12 cellular contexts compared by ENCODE assay signal in the genomic region with DNA sequence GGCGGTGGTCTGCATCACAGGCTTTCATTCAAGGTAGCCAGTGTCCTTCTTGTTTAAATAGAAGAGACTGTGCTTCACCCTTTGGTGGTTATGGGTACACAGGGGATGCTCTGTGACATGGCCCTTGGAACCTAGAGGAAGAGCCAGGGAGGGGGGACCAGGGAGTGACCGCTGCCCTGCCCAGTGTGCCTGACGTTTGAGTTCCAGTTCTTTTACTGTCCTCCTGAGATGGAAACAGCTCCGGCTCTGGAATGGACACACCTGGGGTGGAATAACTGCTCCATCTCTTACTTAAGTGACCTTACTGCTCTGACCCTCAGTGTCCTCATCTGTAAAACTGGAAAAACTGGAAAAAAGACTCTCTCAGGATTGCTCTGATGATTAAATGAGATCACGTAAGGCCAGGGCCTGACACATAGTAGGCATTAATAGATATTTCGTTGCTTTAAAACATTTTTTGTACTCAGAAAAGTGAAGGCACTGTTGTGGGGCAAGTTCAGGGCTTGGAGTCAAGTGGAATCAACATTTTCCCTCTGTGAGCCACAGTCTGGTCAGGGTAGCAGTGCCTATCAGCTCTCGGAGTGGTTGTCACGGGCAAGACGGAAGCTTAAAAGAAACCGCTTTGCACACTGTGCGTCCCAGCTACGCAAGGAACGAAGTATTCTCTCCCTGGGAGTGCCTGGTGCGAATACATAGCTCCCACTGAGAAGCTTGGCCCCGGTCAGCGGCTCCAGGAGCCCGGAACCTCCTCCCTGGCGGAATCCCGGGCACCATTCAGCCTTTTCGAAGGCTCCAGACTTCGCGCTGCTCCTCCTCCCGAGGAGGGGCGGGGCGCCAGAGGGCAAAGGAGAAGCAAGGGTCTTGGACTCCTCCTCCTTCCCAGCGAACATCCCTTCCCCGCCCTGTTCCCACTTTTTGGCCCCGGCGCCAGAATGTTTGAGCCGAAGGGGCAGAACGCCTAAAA. TPM values are rescaled to one million over a fixed set of nuclear protein-coding genes. Genes with fewer than 3 reads are reported as not detected.
DNase-seq lines count a peak whose midpoint lies in the region; ATAC-seq and TF ChIP-seq lines count a peak whose summit lies in the region.
"Had no signal": no experiment of that assay in that cellular context is flagged by ENCODE, and none has a peak within 500 bp of the region (broad histone marks: within the 10 kb centered on the region; RNA-seq: fewer than 3 reads in every experiment).

No MANE protein-coding gene starts in this region.

- ATAC-seq in GM21423 (IDR thresholded peaks at IDR 0.05; ENCODE audit: unreplicated experiment) = no peak
- ATAC-seq: left colon had no signal

- H3K9ac ChIP-seq in skeletal muscle satellite cell (ENCODE audit: low read depth, low read length) = no peak overlapping the region
- H3K9ac ChIP-seq: BLaER1 treated with 17β-estradiol and CSF1 and Interleukin-3, amounts not matched to agents 10 nM and 100 nM had no signal

- peaks cover 91% of the 10 kb centered on the region for H3K27me3 Mint-ChIP-seq in activated T-cell treated with anti-CD3 and anti-CD28 coated beads, Interleukin-2, amount 50 U/mL, for 24 hours
- H3K27me3 Mint-ChIP-seq in glutamatergic neuron (ENCODE audit: unreplicated experiment) = peaks cover 44% of the 10 kb centered on the region

- no peaks in the 10 kb centered on the region for H3K36me3 Mint-ChIP-seq in activated T-cell treated with anti-CD3 and anti-CD28 coated beads, Interleukin-2, amount 50 U/mL, for 24 hours (ENCODE audit: low read depth)
- no peaks in the 10 kb centered on the region for H3K36me3 Mint-ChIP-seq in glutamatergic neuron (ENCODE audit: unreplicated experiment)

- peak overlapping the region; percentile 48 for H3K4me3 ChIP-seq in skeletal muscle satellite cell (ENCODE audit: low read length)
- H3K4me3 ChIP-seq: BLaER1 treated with 17β-estradiol and CSF1 and Interleukin-3, amounts not matched to agents 10 nM and 100 nM had no signal

- H3K36me3 ChIP-seq in skeletal muscle satellite cell (ENCODE audit: insufficient read depth, low read length) = no peaks in the 10 kb centered on the region
- H3K36me3 ChIP-seq: BLaER1 treated with 17β-estradiol and CSF1 and Interleukin-3, amounts not matched to agents 10 nM and 100 nM had no signal

- peaks cover 3% of the 10 kb centered on the region for H3K9me3 Mint-ChIP-seq in activated T-cell treated with anti-CD3 and anti-CD28 coated beads, Interleukin-2, amount 50 U/mL, for 24 hours
- H3K9me3 Mint-ChIP-seq in glutamatergic neuron (ENCODE audit: unreplicated experiment) = peaks cover 22% of the 10 kb centered on the region

- no peak for TF ChIP-seq CTCF in glutamatergic neuron (IDR thresholded peaks at IDR 0.05; ENCODE audit: partially characterized antibody, unreplicated experiment)

- H3K4me1 Mint-ChIP-seq in activated T-cell treated with anti-CD3 and anti-CD28 coated beads, Interleukin-2, amount 50 U/mL, for 24 hours (ENCODE audit: low read depth) = peaks cover 23% of the 10 kb centered on the region
- H3K4me1 Mint-ChIP-seq in glutamatergic neuron (ENCODE audit: low read depth, unreplicated experiment) = peaks cover 15% of the 10 kb centered on the region

- H3K4me1 ChIP-seq in skeletal muscle satellite cell (ENCODE audit: control insufficient read depth, insufficient read depth, low read length) = peaks cover 5% of the 10 kb centered on the region
- H3K4me1 ChIP-seq: BLaER1 treated with 17β-estradiol and CSF1 and Interleukin-3, amounts not matched to agents 10 nM and 100 nM had no signal

- H3K27me3 ChIP-seq in skeletal muscle satellite cell (ENCODE audit: control insufficient read depth, insufficient read depth, low read length) = peaks cover 95% of the 10 kb centered on the region

- no peak for DNase-seq in activated T-cell treated with anti-CD3 and anti-CD28 coated beads, Interleukin-2, amount 50 U/mL, for 24 hours
- no peak for DNase-seq in activated T-cell treated with anti-CD3 and anti-CD28 coated beads, Interleukin-2, amount 50 U/mL, for 1 hour
- DNase-seq in MV-4-11 (lab: John Stamatoyannopoulos, UW) (peak; percentile 18), glutamatergic neuron (peak; percentile 81), C1 segment of cervical spinal cord (lab: John Stamatoyannopoulos, UW) (no peak), G401 (ENCODE audit: low spot score) (no peak)
- DNase-seq: NCI-H1417 treated with DMSO at 0.1 percent for 48 hours; stimulated activated CD4-positive, alpha-beta T cell treated with anti-CD3 and anti-CD28 coated beads, Interleukin-4, amount 100 ng/mL, for 4 hours had no signal

- H3K9me3 ChIP-seq in skeletal muscle satellite cell (replicated peaks; ENCODE audit: low read length) = no peaks in the 10 kb centered on the region

- H3K4me3 Mint-ChIP-seq in activated T-cell treated with anti-CD3 and anti-CD28 coated beads, Interleukin-2, amount 50 U/mL, for 24 hours = peak overlapping the region; percentile 44
- H3K4me3 Mint-ChIP-seq in glutamatergic neuron (ENCODE audit: unreplicated experiment) = peak overlapping the region; percentile 67

- H3K27ac Mint-ChIP-seq in activated T-cell treated with anti-CD3 and anti-CD28 coated beads, Interleukin-2, amount 50 U/mL, for 24 hours = no peak overlapping the region
- peak overlapping the region; percentile 55 for H3K27ac Mint-ChIP-seq in glutamatergic neuron (ENCODE audit: unreplicated experiment)

- peak overlapping the region; percentile 65 for H3K4me2 ChIP-seq in skeletal muscle satellite cell (ENCODE audit: low read length)
- H3K4me2 ChIP-seq: BLaER1 treated with 17β-estradiol and CSF1 and Interleukin-3, amounts not matched to agents 10 nM and 100 nM had no signal

- in situ Hi-C loops in G401 (cut with HindIII; ENCODE audit: low sequenced_read_pairs) = no loop called here

RNA-seq across cellular contexts. Expression of gene POU4F3, which starts 5.8 kb away (rescaled TPM):
- 9.5 TPM for total RNA-seq in glutamatergic neuron (ENCODE audit: unreplicated experiment)
- total RNA-seq in skeletal muscle satellite cell (2012; rRNA removed) = not detected in 2 replicates
- not detected in 2 replicates for total RNA-seq in G401 (2014; rRNA removed; shearing (Covaris generic))
- total RNA-seq: left colon had no signal

Comparison
In these comparisons a context has a peak if more than half of its experiments do, and no peak if none do; other contexts are left out.
1. DNase-seq: peak in MV-4-11 (single experiment) and glutamatergic neuron (single experiment); none in activated T-cell treated with anti-CD3 and anti-CD28 coated beads, Interleukin-2, amount 50 U/mL, for 24 hours (single experiment), activated T-cell treated with anti-CD3 and anti-CD28 coated beads, Interleukin-2, amount 50 U/mL, for 1 hour (single experiment), C1 segment of cervical spinal cord (0 of 14) and G401 (single experiment).
2. RNA of gene POU4F3, which starts 5.8 kb away (total RNA-seq): 9.5 TPM in glutamatergic neuron (single experiment); not detected in G401; every median in the first group is over 10 times any median in the second.